ENCODE assay signal across 9 cellular contexts in genomic region chr18:26225022-26225693, GRCh38. TPM values are rescaled to one million over a fixed set of nuclear protein-coding genes. Genes with fewer than 3 reads are reported as not detected.
DNase-seq lines count a peak whose midpoint lies in the region; ATAC-seq, FAIRE-seq and TF ChIP-seq lines count a peak whose summit lies in the region.
"Had no signal": no experiment of that assay in that cellular context is flagged by ENCODE, and none has a peak within 500 bp of the region (broad histone marks: within the 10 kb centered on the region; RNA-seq: fewer than 3 reads in every experiment).

No MANE protein-coding gene starts in this region.

- H3K27ac Mint-ChIP-seq in CD14-positive monocyte (peak overlapping the region in 4 of 7 donors; percentile 19 to 95 (median 56)), memory B cell (peak overlapping the region; percentile 98)

- 82 to 94% methylated on average over 7 of the region's 7 CpGs for WGBS in upper lobe of left lung, 2 donors

- TF ChIP-seq POLR2A in GM12892 (IDR thresholded peaks at IDR 0.05; ENCODE audit: low read depth, low read length) (no peak), upper lobe of left lung (IDR thresholded peaks at IDR 0.05) (no peak)

- H3K4me1 Mint-ChIP-seq in CD14-positive monocyte (peaks cover 21% of the 10 kb centered on the region), memory B cell (peaks cover 22% of the 10 kb centered on the region)

- TF ChIP-seq CTCF in CD14-positive monocyte (IDR thresholded peaks at IDR 0.05) (no peak), VCaP (conservative IDR thresholded peaks at IDR 0.05) (no peak), upper lobe of left lung (IDR thresholded peaks at IDR 0.05) (no peak)

- DNase-seq in CD14-positive monocyte (ENCODE audit: low spot score) (no peak), GM12892 (ENCODE audit: insufficient read length) (no peak), memory B cell (ENCODE audit: low spot score in 2 of 2) (no peak), DMS79 (lab: John Stamatoyannopoulos, UW) (no peak), dedifferentiated amniotic fluid mesenchymal stem cell (ENCODE audit: extremely low spot score) (no peak), NCI-H1694 (lab: John Stamatoyannopoulos, UW) (no peak), upper lobe of left lung (no peak)
- DNase-seq: activated CD4-positive, alpha-beta T cell treated with anti-CD3 and anti-CD28 coated beads, Interleukin-2, amount 50 U/mL, for 1 hour had no signal

- H3K36me3 ChIP-seq in upper lobe of left lung, result no peaks in the 10 kb centered on the region

- TF ChIP-seq EP300 in upper lobe of left lung (IDR thresholded peaks at IDR 0.05), result no peak

- no peaks in the 10 kb centered on the region for H3K27me3 ChIP-seq in upper lobe of left lung

- intact Hi-C loops in CD14-positive monocyte (cut with micrococcal nuclease), result loop anchor here (10.0 kb wide), 1 partner anchor 130 kb away; the partner anchor contains the start of gene SS18 (in 2 of the 2)

- H3K4me3 ChIP-seq in upper lobe of left lung, result no peak overlapping the region

- H3K9me3 Mint-ChIP-seq in CD14-positive monocyte (peaks cover 0 to 2% (median 0%) of the 10 kb centered on the region in 7 donors), memory B cell (no peaks in the 10 kb centered on the region)

- H3K27me3 Mint-ChIP-seq in CD14-positive monocyte (ENCODE audit: low read depth in 3 of 3), result peaks cover 5 to 14% (median 10%) of the 10 kb centered on the region in 3 donors
- H3K27me3 Mint-ChIP-seq in memory B cell, result no peaks in the 10 kb centered on the region

- H3K4me3 Mint-ChIP-seq in CD14-positive monocyte, result peak overlapping the region; percentile 97 to 98
- peak overlapping the region; percentile 48 for H3K4me3 Mint-ChIP-seq in memory B cell

- H3K27ac ChIP-seq in VCaP, result peak overlapping the region; percentile 82
- no peak overlapping the region for H3K27ac ChIP-seq in upper lobe of left lung

- ATAC-seq in memory B cell (ENCODE audit: low read depth) (no peak), upper lobe of left lung (ENCODE audit: low FRiP score in 2 of 2) (no peak)

- no peaks in the 10 kb centered on the region for H3K9me3 ChIP-seq in upper lobe of left lung

- peaks cover 9 to 25% (median 18%) of the 10 kb centered on the region in 4 donors for H3K4me1 ChIP-seq in upper lobe of left lung

- peak; percentile 38 for FAIRE-seq in GM12892 (lab: Jason Lieb, UNC)

- H3K36me3 Mint-ChIP-seq in CD14-positive monocyte (no peaks in the 10 kb centered on the region), memory B cell (no peaks in the 10 kb centered on the region)

RNA-seq across cellular contexts. Expression of gene TAF4B, which starts 1.1 kb away (rescaled TPM):
- polyA plus RNA-seq in CD14-positive monocyte, result under 1 TPM; 0.64 to 0.92 TPM
- polyA plus RNA-seq in GM12892 (2012; ENCODE audit: missing spikeins), result 8.0 TPM
- total RNA-seq in upper lobe of left lung, result 1 to 10 TPM; 2.9 to 9.7 (median 6.4) TPM
